14 cellular contexts compared by ENCODE assay signal in the genomic region with DNA sequence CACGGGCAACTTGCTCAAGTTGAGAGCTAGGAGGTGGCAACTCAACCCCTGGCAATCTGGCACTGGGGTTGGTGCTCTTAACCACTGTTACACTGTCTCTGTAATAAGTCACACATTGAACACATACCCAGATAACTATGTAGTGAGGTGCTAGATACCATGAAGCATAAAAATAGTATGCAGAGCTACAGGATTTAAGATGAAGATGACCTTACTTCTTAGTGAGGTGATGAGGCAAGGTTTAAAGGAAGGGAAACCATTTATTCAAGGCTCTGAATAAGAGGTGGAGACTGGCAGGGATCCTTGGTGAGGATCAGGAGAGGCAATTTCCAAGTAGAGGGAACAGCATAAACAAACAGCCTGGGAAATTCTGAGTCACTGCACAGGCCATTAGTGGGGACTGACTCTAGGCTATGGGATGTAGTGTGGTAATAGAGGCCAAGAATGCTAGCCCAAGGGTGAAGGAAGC.
DNase-seq lines count a peak whose midpoint lies in the region; ATAC-seq and TF ChIP-seq lines count a peak whose summit lies in the region.
"Had no signal": no experiment of that assay in that cellular context is flagged by ENCODE, and none has a peak within 500 bp of the region (broad histone marks: within the 10 kb centered on the region; RNA-seq: fewer than 3 reads in every experiment).

No MANE protein-coding gene starts in this region.

- in situ Hi-C loops in astrocyte of the spinal cord (cut with HindIII; ENCODE audit: low sequenced_read_pairs) = no loop called here

- CTCF ChIA-PET in AG04450 (lab: Charles Lee) = interaction anchor here (0.6 kb wide), 1 partner anchor 269 kb away, joined by 3 read pairs; no protein-coding TSS in a partner anchor

- DNase-seq in AG04450 (ENCODE audit: low read depth, low spot score) (peak; percentile 4), HK-2 (ENCODE audit: unreplicated experiment) (peak; percentile 44), astrocyte of the spinal cord (ENCODE audit: low read depth, low spot score) (peak; percentile 46), glomerular visceral epithelial cell (ENCODE audit: extremely low spot score) (peak; percentile 85)
- no peak for DNase-seq in activated naive CD4-positive, alpha-beta T cell treated with anti-CD3 and anti-CD28 coated beads, Interleukin-2, amount 50 U/mL, for 16 hours
- no peak for DNase-seq in effector CD8-positive, alpha-beta T cell (lab: John Stamatoyannopoulos, UW)
- DNase-seq: activated gamma-delta T cell, caudate nucleus, DMS79 treated with DMSO at 0.1 percent for 48 hours, NCI-H1694, NCI-H524, upper lobe of left lung had no signal

- TF ChIP-seq CTCF in AG04450 (IDR thresholded peaks at IDR 0.05; ENCODE audit: low read depth, low read length) (no peak), astrocyte of the spinal cord (IDR thresholded peaks at IDR 0.05; ENCODE audit: low read depth, low read length) (no peak)

- POLR2A ChIA-PET in AG04450 (lab: Yijun Ruan, JAX) = interaction anchor here (0.6 to 1.0 kb wide), 2 partner anchors 83 to 538 kb away, joined by 3 to 4 read pairs; no protein-coding TSS in a partner anchor

- H3K27me3 ChIP-seq in AG04450 (ENCODE audit: control insufficient read depth, insufficient read depth, low read length) = no peaks in the 10 kb centered on the region
- H3K27me3 ChIP-seq: upper lobe of left lung had no signal

- H3K9me3 ChIP-seq in AG04450 (ENCODE audit: control insufficient read depth, insufficient read depth, low read length) = no peaks in the 10 kb centered on the region
- H3K9me3 ChIP-seq: upper lobe of left lung had no signal

- H3K27ac ChIP-seq in AG04450 (ENCODE audit: low read depth, low read length) = peak overlapping the region; percentile 40
- H3K27ac ChIP-seq: upper lobe of left lung had no signal

- no peak overlapping the region for H3K4me3 ChIP-seq in AG04450 (ENCODE audit: low read depth, low read length)
- no peak overlapping the region for H3K4me3 ChIP-seq in astrocyte of the spinal cord (ENCODE audit: low read depth, low read length)
- H3K4me3 ChIP-seq: upper lobe of left lung had no signal

- ATAC-seq in GM21423 (IDR thresholded peaks at IDR 0.05; ENCODE audit: unreplicated experiment) (no peak), GM21576 (IDR thresholded peaks at IDR 0.05; ENCODE audit: unreplicated experiment) (no peak)

Comparison
In these comparisons a context has a peak if more than half of its experiments do, and no peak if none do; other contexts are left out.
1. DNase-seq: peak in AG04450 (single experiment), HK-2 (single experiment), astrocyte of the spinal cord (single experiment) and glomerular visceral epithelial cell (single experiment); none in activated naive CD4-positive, alpha-beta T cell treated with anti-CD3 and anti-CD28 coated beads, Interleukin-2, amount 50 U/mL, for 16 hours (single experiment) and effector CD8-positive, alpha-beta T cell (single experiment).